In the genomic region with DNA sequence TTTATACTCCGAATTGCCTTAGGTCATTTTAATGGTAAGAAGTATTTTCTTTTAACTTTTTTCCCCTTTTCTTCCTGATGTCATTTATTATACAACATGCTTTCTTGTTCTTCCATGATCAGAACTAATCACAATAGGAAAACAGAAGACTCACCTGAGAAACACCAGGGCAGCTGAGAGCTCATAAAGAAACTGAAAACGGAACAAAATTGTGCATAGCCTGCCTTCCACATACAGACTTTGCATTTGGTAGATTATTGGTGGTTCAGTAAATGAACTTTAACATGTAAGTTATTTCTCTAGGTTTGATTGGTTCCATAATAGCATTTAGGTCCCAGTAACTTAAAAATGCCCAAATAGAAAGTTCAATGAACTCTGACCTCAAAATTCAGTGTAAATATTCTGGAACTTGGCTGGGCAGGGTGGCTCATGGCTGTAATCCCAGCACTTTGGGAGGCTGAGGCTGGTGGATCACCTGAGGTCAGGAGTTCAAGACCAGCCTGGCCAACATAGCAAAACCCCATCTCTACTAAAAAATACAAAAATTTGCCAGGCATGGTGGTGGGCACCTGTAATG, we compare ENCODE assay signal across 23 cellular contexts.
A peak's percentile ranks its signal among the peaks of the same experiment; 100 is the strongest.
DNase-seq lines count a peak whose midpoint lies in the region; ATAC-seq, FAIRE-seq and TF ChIP-seq lines count a peak whose summit lies in the region.
"Had no signal": no experiment of that assay in that cellular context is flagged by ENCODE, and none has a peak within 500 bp of the region (broad histone marks: within the 10 kb centered on the region; RNA-seq: fewer than 3 reads in every experiment).

No MANE protein-coding gene starts in this region.

- intact Hi-C loops in GM12878 (cut with micrococcal nuclease; ENCODE audit: unreplicated experiment): no loop called here

- peak in 1 of 2 experiments; percentile 33; a peak in 1 of 4 replicates for TF ChIP-seq EP300 in GM12878 (IDR thresholded peaks at IDR 0.05; ENCODE audit: borderline replicate concordance in 1 of 2, control insufficient read depth in 1 of 2, low read depth in 2 of 2, low read length in 2 of 2)

- no peak overlapping the region for H3K9ac ChIP-seq in GM12878 (ENCODE audit: control insufficient read depth, insufficient read depth, low read length)

- H3K27ac ChIP-seq in GM12878 (ENCODE audit: control insufficient read depth, insufficient read depth): no peak overlapping the region
- H3K27ac ChIP-seq: PC-9, SJSA1, testis had no signal

- POLR2A ChIA-PET in GM12878 (lab: Charles Lee): interaction anchor here (0.7 to 1.3 kb wide), 3 partner anchors 10 to 48 kb away, joined by 3 read pairs; no protein-coding TSS in a partner anchor

- TF ChIP-seq CTCF in GM20000 (IDR thresholded peaks at IDR 0.05; ENCODE audit: extremely low read depth, missing control alignments): no peak
- TF ChIP-seq CTCF in GM12878 (IDR thresholded peaks at IDR 0.05 in 2 of 3, conservative IDR thresholded peaks at IDR 0.05 in 1 of 3; ENCODE audit: control insufficient read depth in 2 of 3, extremely low read depth in 1 of 3, insufficient read depth in 1 of 3, low read depth in 3 of 3, low read length in 3 of 3): no peak

- no peak for TF ChIP-seq POLR2A in GM12878 (IDR thresholded peaks at IDR 0.05; ENCODE audit: low read depth, low read length)

- TF ChIP-seq RAD21 in GM12878 (IDR thresholded peaks at IDR 0.05; ENCODE audit: insufficient read depth, low read depth, low read length): no peak

- FAIRE-seq in GM12878 (lab: Jason Lieb, UNC) (no peak), frontal cortex (lab: Jason Lieb, UNC) (no peak)
- FAIRE-seq: colon, HepG2 had no signal

- in situ Hi-C loops in GM12878 (cut with MboI): no loop called here

- CTCF ChIA-PET in GM12878 (lab: Yijun Ruan, JAX): interaction anchor here (0.9 to 1.3 kb wide), 5 partner anchors 9 to 359 kb away, joined by 3 to 4 read pairs (median 3); no protein-coding TSS in a partner anchor

- DNase-seq in GM20000 (ENCODE audit: low spot score) (peak; percentile 29), GM12878 (ENCODE audit: low read depth, low spot score) (peak; percentile 40), frontal cortex (ENCODE audit: low spot score in 2 of 2) (no peak), NCI-H2029 treated with DMSO at 0.1 percent for 48 hours (lab: John Stamatoyannopoulos, UW) (no peak), C1 segment of cervical spinal cord (lab: John Stamatoyannopoulos, UW) (no peak)
- DNase-seq in stimulated activated naive CD4-positive, alpha-beta T cell (lab: John Stamatoyannopoulos, UW): no peak
- DNase-seq: activated CD4-positive, alpha-beta T cell treated with anti-CD3 and anti-CD28 coated beads for 48 hours; activated naive CD4-positive, alpha-beta T cell treated with anti-CD3 and anti-CD28 coated beads for 36 hours; Caco-2; foreskin melanocyte; MM.1S; NCI-H2081; NCI-H526 treated with DMSO at 0.1 percent for 48 hours; PC-9; stimulated activated CD4-positive, alpha-beta T cell treated with anti-CD3 and anti-CD28 coated beads, Interleukin-1b, Interleukin-23, amount 100 ng/mL, for 48 hours; testis had no signal

- ATAC-seq in GM18517 (IDR thresholded peaks at IDR 0.05; ENCODE audit: unreplicated experiment) (peak; percentile 76), HG02852 (IDR thresholded peaks at IDR 0.05; ENCODE audit: unreplicated experiment) (peak; percentile 61), GM12878 (peak; percentile 90)
- ATAC-seq: HepG2, left lobe of liver, sciatic nerve had no signal

- H3K79me2 ChIP-seq in GM12878 (ENCODE audit: control insufficient read depth, insufficient read depth, low read length): no peaks in the 10 kb centered on the region

- H4K20me1 ChIP-seq in GM12878 (ENCODE audit: control insufficient read depth, insufficient read depth): no peaks in the 10 kb centered on the region

- no TSS peak for BruUV-seq in GM12878 (replicated peaks; lab: Mats Ljungman, UMichigan)

- RAD21 ChIA-PET in GM12878 (lab: Charles Lee; ENCODE audit: unreplicated experiment): interaction anchor here (0.7 to 1.7 kb wide), 8 partner anchors 21 to 72 kb away, joined by 3 to 5 read pairs (median 4); no protein-coding TSS in a partner anchor

- H3K4me3 ChIP-seq in GM12878: no peak overlapping the region
- H3K4me3 ChIP-seq: PC-9, SJSA1, testis had no signal

- peak overlapping the region; percentile 41; the same call in 1 of the 2 replicates for H2AFZ ChIP-seq in GM12878 (ENCODE audit: control insufficient read depth, low read depth, low read length)
- H2AFZ ChIP-seq: PC-9 had no signal

- 46% methylated on average over 2 of the region's 2 CpGs for WGBS in GM12878 (ENCODE audit: insufficient coverage, insufficient replicate concordance, low lambda C conversion rate, missing lambda C conversion rate)

- no peak overlapping the region for H3K4me2 ChIP-seq in GM12878 (ENCODE audit: control insufficient read depth, insufficient read depth)
- H3K4me2 ChIP-seq: PC-9 had no signal

- H3K36me3 ChIP-seq in GM12878 (ENCODE audit: control insufficient read depth in 2 of 2, insufficient read depth in 2 of 2, low read length in 1 of 2): no peaks in the 10 kb centered on the region
- H3K36me3 ChIP-seq: SJSA1 had no signal

- H3K9me3 ChIP-seq in GM12878 (replicated peaks; ENCODE audit: control insufficient read depth, insufficient read depth, low read length): no peaks in the 10 kb centered on the region
- H3K9me3 ChIP-seq: Caco-2, SJSA1, testis had no signal

- SMC1A ChIA-PET in GM12878 (lab: Charles Lee; ENCODE audit: uncharacterized antibody, unreplicated experiment): interaction anchor here (0.7 to 3.6 kb wide), 16 partner anchors 10 to 78 kb away, joined by 3 to 33 read pairs (median 4); no protein-coding TSS in a partner anchor

- H3K4me1 ChIP-seq in GM12878 (ENCODE audit: control insufficient read depth, insufficient read depth, low read length): peaks cover 9% of the 10 kb centered on the region
- H3K4me1 ChIP-seq: Caco-2, SJSA1, testis had no signal

- no peaks in the 10 kb centered on the region for H3K27me3 ChIP-seq in GM12878 (replicated peaks in 1 of 2; ENCODE audit: control insufficient read depth in 2 of 2, insufficient read depth in 2 of 2, low read length in 1 of 2)
- H3K27me3 ChIP-seq: SJSA1, testis had no signal

TF ChIP-seq in GM12878, 131 proteins besides CTCF, POLR2A, EP300 and RAD21 (continues in another document):
- TF ChIP-seq LARP7 (IDR thresholded peaks at IDR 0.05) (no peak), TBL1XR1 (IDR thresholded peaks at IDR 0.05; ENCODE audit: low read depth, low read length) (no peak), SKIL (IDR thresholded peaks at IDR 0.05; ENCODE audit: low read depth, poor library complexity, severe bottlenecking) (peak; percentile 36), HDGF (IDR thresholded peaks at IDR 0.05) (no peak; the same call in 1 of the 2 replicates), HDAC2 (IDR thresholded peaks at IDR 0.05) (no peak), TCF3 (IDR thresholded peaks at IDR 0.05; ENCODE audit: borderline replicate concordance, insufficient read depth, low read depth, low read length) (no peak)
- TF ChIP-seq, protein P1, sequence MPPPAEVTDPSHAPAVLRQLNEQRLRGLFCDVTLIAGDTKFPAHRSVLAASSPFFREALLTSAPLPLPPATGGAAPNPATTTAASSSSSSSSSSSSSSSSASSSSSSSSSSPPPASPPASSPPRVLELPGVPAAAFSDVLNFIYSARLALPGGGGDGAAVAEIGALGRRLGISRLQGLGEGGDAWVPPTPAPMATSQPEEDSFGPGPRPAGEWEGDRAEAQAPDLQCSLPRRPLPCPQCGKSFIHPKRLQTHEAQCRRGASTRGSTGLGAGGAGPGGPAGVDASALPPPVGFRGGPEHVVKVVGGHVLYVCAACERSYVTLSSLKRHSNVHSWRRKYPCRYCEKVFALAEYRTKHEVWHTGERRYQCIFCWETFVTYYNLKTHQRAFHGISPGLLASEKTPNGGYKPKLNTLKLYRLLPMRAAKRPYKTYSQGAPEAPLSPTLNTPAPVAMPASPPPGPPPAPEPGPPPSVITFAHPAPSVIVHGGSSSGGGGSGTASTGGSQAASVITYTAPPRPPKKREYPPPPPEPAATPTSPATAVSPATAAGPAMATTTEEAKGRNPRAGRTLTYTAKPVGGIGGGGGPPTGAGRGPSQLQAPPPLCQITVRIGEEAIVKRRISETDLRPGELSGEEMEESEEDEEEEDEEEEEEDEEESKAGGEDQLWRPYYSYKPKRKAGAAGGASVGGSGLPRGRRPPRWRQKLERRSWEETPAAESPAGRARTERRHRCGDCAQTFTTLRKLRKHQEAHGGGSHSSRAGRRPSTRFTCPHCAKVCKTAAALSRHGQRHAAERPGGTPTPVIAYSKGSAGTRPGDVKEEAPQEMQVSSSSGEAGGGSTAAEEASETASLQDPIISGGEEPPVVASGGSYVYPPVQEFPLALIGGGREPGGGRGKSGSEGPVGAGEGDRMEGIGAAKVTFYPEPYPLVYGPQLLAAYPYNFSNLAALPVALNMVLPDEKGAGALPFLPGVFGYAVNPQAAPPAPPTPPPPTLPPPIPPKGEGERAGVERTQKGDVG (CRISPR knock-in tag; IDR thresholded peaks at IDR 0.05): no peak

Comparison
In these comparisons a context has a peak if more than half of its experiments do, and no peak if none do; other contexts are left out.
1. DNase-seq: peak in GM20000 (single experiment) and GM12878 (single experiment); none in frontal cortex (0 of 2), NCI-H2029 treated with DMSO at 0.1 percent for 48 hours (single experiment), stimulated activated naive CD4-positive, alpha-beta T cell (0 of 6) and C1 segment of cervical spinal cord (0 of 14).
2. Peak in every context shown above with its lines, with median percentiles within 50 percentile points of each other: ATAC-seq.